In genomic region chr6:154994881-154995240, GRCh38 we compare ENCODE assay signal across 2 cellular contexts.
TF ChIP-seq lines count a peak whose summit lies in the region.

No MANE protein-coding gene starts in this region.

TF ChIP-seq in SK-N-SH, 30 proteins besides CTCF, POLR2A, EP300 and RAD21 (continued from another document):
- TF ChIP-seq USF2 (IDR thresholded peaks at IDR 0.05; ENCODE audit: borderline replicate concordance, low read depth, low read length): no peak
- TF ChIP-seq MXI1 (IDR thresholded peaks at IDR 0.05; ENCODE audit: low read depth, low read length): no peak
- TF ChIP-seq SMC3 (IDR thresholded peaks at IDR 0.05; ENCODE audit: low read depth, low read length): no peak; the same call in 1 of the 2 replicates
- TF ChIP-seq RXRA (IDR thresholded peaks at IDR 0.05; ENCODE audit: borderline replicate concordance, low read depth): no peak
- no peak for TF ChIP-seq POLR2AphosphoS5 (IDR thresholded peaks at IDR 0.05; ENCODE audit: low read depth, low read length)
- TF ChIP-seq RFX5 (IDR thresholded peaks at IDR 0.05; ENCODE audit: low read length): no peak
- no peak for TF ChIP-seq MEF2A (IDR thresholded peaks at IDR 0.05; ENCODE audit: borderline replicate concordance, low read depth)
- TF ChIP-seq ELF1 (IDR thresholded peaks at IDR 0.05): no peak
- no peak for TF ChIP-seq GABPA (IDR thresholded peaks at IDR 0.05; ENCODE audit: low read depth)
- TF ChIP-seq TAF1 (IDR thresholded peaks at IDR 0.05; ENCODE audit: borderline replicate concordance, low read depth, low read length): no peak
- TF ChIP-seq, protein P1, sequence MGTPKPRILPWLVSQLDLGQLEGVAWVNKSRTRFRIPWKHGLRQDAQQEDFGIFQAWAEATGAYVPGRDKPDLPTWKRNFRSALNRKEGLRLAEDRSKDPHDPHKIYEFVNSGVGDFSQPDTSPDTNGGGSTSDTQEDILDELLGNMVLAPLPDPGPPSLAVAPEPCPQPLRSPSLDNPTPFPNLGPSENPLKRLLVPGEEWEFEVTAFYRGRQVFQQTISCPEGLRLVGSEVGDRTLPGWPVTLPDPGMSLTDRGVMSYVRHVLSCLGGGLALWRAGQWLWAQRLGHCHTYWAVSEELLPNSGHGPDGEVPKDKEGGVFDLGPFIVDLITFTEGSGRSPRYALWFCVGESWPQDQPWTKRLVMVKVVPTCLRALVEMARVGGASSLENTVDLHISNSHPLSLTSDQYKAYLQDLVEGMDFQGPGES (IDR thresholded peaks at IDR 0.05; ENCODE audit: low read depth, low read length): no peak
- TF ChIP-seq, protein P2, sequence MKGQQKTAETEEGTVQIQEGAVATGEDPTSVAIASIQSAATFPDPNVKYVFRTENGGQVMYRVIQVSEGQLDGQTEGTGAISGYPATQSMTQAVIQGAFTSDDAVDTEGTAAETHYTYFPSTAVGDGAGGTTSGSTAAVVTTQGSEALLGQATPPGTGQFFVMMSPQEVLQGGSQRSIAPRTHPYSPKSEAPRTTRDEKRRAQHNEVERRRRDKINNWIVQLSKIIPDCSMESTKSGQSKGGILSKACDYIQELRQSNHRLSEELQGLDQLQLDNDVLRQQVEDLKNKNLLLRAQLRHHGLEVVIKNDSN (IDR thresholded peaks at IDR 0.05; ENCODE audit: borderline replicate concordance, low read depth): no peak
- TF ChIP-seq MAX (IDR thresholded peaks at IDR 0.05; ENCODE audit: low read depth): no peak
- TF ChIP-seq JUND (IDR thresholded peaks at IDR 0.05): no peak

TF ChIP-seq in SK-N-SH treated with all-trans-retinoic acid at 6 μM for 48 hours, 23 proteins besides CTCF, POLR2A, EP300 and RAD21 (continued from another document):
- TF ChIP-seq TSHZ2 (CRISPR knock-in tag; IDR thresholded peaks at IDR 0.05) (no peak), GLIS3 (CRISPR knock-in tag; IDR thresholded peaks at IDR 0.05) (no peak), ESRRG (CRISPR knock-in tag; IDR thresholded peaks at IDR 0.05) (no peak), ZFP30 (CRISPR knock-in tag; IDR thresholded peaks at IDR 0.05) (no peak), PPARA (CRISPR knock-in tag; IDR thresholded peaks at IDR 0.05; ENCODE audit: borderline replicate concordance) (no peak), TOX (CRISPR knock-in tag; IDR thresholded peaks at IDR 0.05; ENCODE audit: borderline replicate concordance) (no peak), ZNF565 (CRISPR knock-in tag; conservative IDR thresholded peaks at IDR 0.05; ENCODE audit: low read depth) (no peak), ZNF8 (CRISPR knock-in tag; IDR thresholded peaks at IDR 0.05) (no peak), CSDC2 (CRISPR knock-in tag; IDR thresholded peaks at IDR 0.05) (no peak), CSRNP3 (CRISPR knock-in tag; IDR thresholded peaks at IDR 0.05) (no peak), OSR1 (CRISPR knock-in tag; IDR thresholded peaks at IDR 0.05) (no peak), ZNF70 (CRISPR knock-in tag; IDR thresholded peaks at IDR 0.05) (no peak), ZFP3 (CRISPR knock-in tag; IDR thresholded peaks at IDR 0.05) (no peak), BACH2 (CRISPR knock-in tag; IDR thresholded peaks at IDR 0.05; ENCODE audit: borderline replicate concordance) (no peak)
- TF ChIP-seq, protein P3, sequence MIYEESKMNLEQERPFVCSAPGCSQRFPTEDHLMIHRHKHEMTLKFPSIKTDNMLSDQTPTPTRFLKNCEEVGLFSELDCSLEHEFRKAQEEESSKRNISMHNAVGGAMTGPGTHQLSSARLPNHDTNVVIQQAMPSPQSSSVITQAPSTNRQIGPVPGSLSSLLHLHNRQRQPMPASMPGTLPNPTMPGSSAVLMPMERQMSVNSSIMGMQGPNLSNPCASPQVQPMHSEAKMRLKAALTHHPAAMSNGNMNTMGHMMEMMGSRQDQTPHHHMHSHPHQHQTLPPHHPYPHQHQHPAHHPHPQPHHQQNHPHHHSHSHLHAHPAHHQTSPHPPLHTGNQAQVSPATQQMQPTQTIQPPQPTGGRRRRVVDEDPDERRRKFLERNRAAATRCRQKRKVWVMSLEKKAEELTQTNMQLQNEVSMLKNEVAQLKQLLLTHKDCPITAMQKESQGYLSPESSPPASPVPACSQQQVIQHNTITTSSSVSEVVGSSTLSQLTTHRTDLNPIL (CRISPR knock-in tag; IDR thresholded peaks at IDR 0.05; ENCODE audit: low read depth): no peak
